Comparison of ENCODE assay signal across 19 cellular contexts in the genomic region with DNA sequence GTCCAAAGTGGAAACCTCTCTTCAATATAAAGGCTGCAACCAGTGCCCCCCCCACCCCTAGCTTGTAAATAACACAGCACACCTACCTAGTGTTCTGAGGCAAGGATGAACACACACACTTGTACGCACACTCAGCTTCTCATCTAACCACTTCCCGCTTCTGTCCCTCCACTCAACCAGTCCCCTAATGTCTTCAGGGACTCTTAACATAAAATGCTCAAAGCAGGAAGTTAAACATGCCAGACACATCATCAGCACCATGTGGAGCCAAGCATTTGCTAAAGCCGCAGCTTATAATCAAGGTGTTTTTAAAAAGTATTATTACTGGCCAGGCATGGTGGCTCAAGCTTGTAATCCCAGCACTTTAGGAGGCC. TPM values are rescaled to one million over a fixed set of nuclear protein-coding genes. Genes with fewer than 3 reads are reported as not detected.
"Had no signal": no experiment of that assay in that cellular context is flagged by ENCODE, and none has a peak within 500 bp of the region (broad histone marks: within the 10 kb centered on the region; RNA-seq: fewer than 3 reads in every experiment).

No MANE protein-coding gene starts in this region.

- H3K4me1 Mint-ChIP-seq: activated naive CD4-positive, alpha-beta T cell treated with anti-CD3 and anti-CD28 coated beads, Interleukin-2, amount 10 ng/mL, durations not matched to agents 7 days and 5 days; activated naive CD8-positive, alpha-beta T cell treated with anti-CD3 and anti-CD28 coated beads, Interleukin-2, amount 50 U/mL, for 24 hours; natural killer cell; stimulated activated naive B cell treated with anti-CD40 and anti-IgM and Interleukin-4, amounts not matched to agents 10 μg/mL and 1 μg/mL and 100 μg/mL, for 72 hours had no signal

- H3K36me3 Mint-ChIP-seq: activated CD4-positive, alpha-beta memory T cell treated with anti-CD3 and anti-CD28 coated beads for 36 hours; activated naive CD4-positive, alpha-beta T cell treated with anti-CD3 and anti-CD28 coated beads, Interleukin-2, amount 10 ng/mL, durations not matched to agents 7 days and 5 days had no signal

- ATAC-seq: activated naive CD8-positive, alpha-beta T cell treated with anti-CD3 and anti-CD28 coated beads, Interleukin-2, amount 50 U/mL, for 24 hours; sciatic nerve; stimulated activated naive B cell treated with anti-CD40 and anti-IgM and Interleukin-4, amounts not matched to agents 10 μg/mL and 1 μg/mL and 100 μg/mL, for 72 hours had no signal

- H3K36me3 ChIP-seq: transverse colon, vagina had no signal

- DNase-seq: activated CD4-positive, alpha-beta memory T cell treated with anti-CD3 and anti-CD28 coated beads for 36 hours; activated CD4-positive, alpha-beta T cell treated with anti-CD3 and anti-CD28 coated beads for 48 hours; activated effector memory CD4-positive, alpha-beta T cell treated with anti-CD3 and anti-CD28 coated beads, Interleukin-2, amount 50 U/mL, for 16 hours; activated naive CD4-positive, alpha-beta T cell treated with anti-CD3 and anti-CD28 coated beads, Interleukin-2, amount 10 ng/mL, durations not matched to agents 7 days and 5 days; activated naive CD8-positive, alpha-beta T cell treated with anti-CD3 and anti-CD28 coated beads, Interleukin-2, amount 50 U/mL, for 24 hours; cerebellar nuclear complex; kidney; mammary epithelial cell; midbrain; natural killer cell; small intestine; stimulated activated CD4-positive, alpha-beta T cell treated with anti-CD3 and anti-CD28 coated beads, Interleukin-2, amount 100 ng/mL, for 24 hours; stimulated activated naive B cell treated with anti-CD40 and anti-IgM and Interleukin-4, amounts not matched to agents 10 μg/mL and 1 μg/mL and 100 μg/mL, for 72 hours; transverse colon had no signal

- H3K27me3 ChIP-seq: vagina had no signal

- H3K27ac ChIP-seq: coronary artery, transverse colon, vagina had no signal

- H3K9me3 ChIP-seq: vagina had no signal

- H3K27ac Mint-ChIP-seq: activated CD4-positive, alpha-beta memory T cell treated with anti-CD3 and anti-CD28 coated beads for 36 hours; activated naive CD4-positive, alpha-beta T cell treated with anti-CD3 and anti-CD28 coated beads, Interleukin-2, amount 10 ng/mL, durations not matched to agents 7 days and 5 days; activated naive CD8-positive, alpha-beta T cell treated with anti-CD3 and anti-CD28 coated beads, Interleukin-2, amount 50 U/mL, for 24 hours; natural killer cell; stimulated activated naive B cell treated with anti-CD40 and anti-IgM and Interleukin-4, amounts not matched to agents 10 μg/mL and 1 μg/mL and 100 μg/mL, for 72 hours had no signal

- H3K4me3 Mint-ChIP-seq: activated CD4-positive, alpha-beta memory T cell treated with anti-CD3 and anti-CD28 coated beads for 36 hours; activated naive CD4-positive, alpha-beta T cell treated with anti-CD3 and anti-CD28 coated beads, Interleukin-2, amount 10 ng/mL, durations not matched to agents 7 days and 5 days; activated naive CD8-positive, alpha-beta T cell treated with anti-CD3 and anti-CD28 coated beads, Interleukin-2, amount 50 U/mL, for 24 hours; natural killer cell; stimulated activated naive B cell treated with anti-CD40 and anti-IgM and Interleukin-4, amounts not matched to agents 10 μg/mL and 1 μg/mL and 100 μg/mL, for 72 hours had no signal

- H3K27me3 Mint-ChIP-seq: activated naive CD4-positive, alpha-beta T cell treated with anti-CD3 and anti-CD28 coated beads, Interleukin-2, amount 10 ng/mL, durations not matched to agents 7 days and 5 days had no signal

- H3K4me1 ChIP-seq: vagina had no signal

- H3K4me3 ChIP-seq: coronary artery, transverse colon, vagina had no signal

RNA-seq across cellular contexts. Expression of a gene that starts 35.3 kb away (rescaled TPM):
- total RNA-seq: activated CD4-positive, alpha-beta memory T cell treated with anti-CD3 and anti-CD28 coated beads for 36 hours; natural killer cell; posterior vena cava had no signal

RNA-seq across cellular contexts. Expression of a gene that starts 42.2 kb away (rescaled TPM):
- total RNA-seq: activated CD4-positive, alpha-beta memory T cell treated with anti-CD3 and anti-CD28 coated beads for 36 hours; fibroblast of villous mesenchyme; mammary epithelial cell; natural killer cell had no signal
